Comparison of ENCODE assay signal across 14 cellular contexts in the genomic region with DNA sequence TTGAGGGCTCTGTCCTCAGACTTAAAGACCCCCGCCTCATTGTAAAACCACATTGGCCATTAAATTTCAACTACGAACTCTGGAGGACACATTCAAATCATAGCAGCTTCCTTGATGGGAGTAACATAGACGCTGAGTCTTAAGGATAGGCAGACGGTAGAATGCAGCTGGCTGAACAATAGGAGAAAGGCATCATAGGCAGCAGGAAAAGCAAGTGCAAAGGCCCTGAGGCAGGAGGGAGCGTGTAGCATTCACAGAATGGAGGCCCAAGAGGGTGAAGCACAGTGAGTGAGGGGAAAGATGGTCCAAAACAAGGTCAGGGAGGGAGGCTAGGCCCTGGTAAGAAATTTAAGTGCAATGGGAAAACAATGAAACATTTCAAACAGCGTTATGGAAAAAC. TPM values are rescaled to one million over a fixed set of nuclear protein-coding genes. Genes with fewer than 3 reads are reported as not detected.
DNase-seq lines count a peak whose midpoint lies in the region; ATAC-seq and TF ChIP-seq lines count a peak whose summit lies in the region.
"Had no signal": no experiment of that assay in that cellular context is flagged by ENCODE, and none has a peak within 500 bp of the region (broad histone marks: within the 10 kb centered on the region; RNA-seq: fewer than 3 reads in every experiment).

No MANE protein-coding gene starts in this region.

- H3K27ac ChIP-seq in mesenchymal stem cell (ENCODE audit: low read length, poor library complexity, severe bottlenecking), result no peak overlapping the region
- H3K27ac ChIP-seq: BLaER1, SJSA1 had no signal

- no peak overlapping the region for H2AK5ac ChIP-seq in mesenchymal stem cell (ENCODE audit: low read length, severe bottlenecking)

- H3K4me1 Mint-ChIP-seq in activated CD8-positive, alpha-beta T cell treated with anti-CD3 and anti-CD28 coated beads, Interleukin-2, amount 10 ng/mL, durations not matched to agents 7 days and 5 days (ENCODE audit: low read depth), result no peaks in the 10 kb centered on the region
- H3K4me1 Mint-ChIP-seq in activated CD8-positive, alpha-beta T cell treated with anti-CD3 and anti-CD28 coated beads for 36 hours (ENCODE audit: low read depth), result no peaks in the 10 kb centered on the region
- H3K4me1 Mint-ChIP-seq in stimulated activated naive CD8-positive, alpha-beta T cell treated with anti-CD3 and anti-CD28 coated beads, Interleukin-15, amount 100 ng/mL, for 72 hours, result no peaks in the 10 kb centered on the region

- H2BK12ac ChIP-seq in mesenchymal stem cell (ENCODE audit: low read length in 2 of 2), result no peak overlapping the region

- H3K9ac ChIP-seq in Loucy (ENCODE audit: low read depth, low read length, poor library complexity, severe bottlenecking), result no peak overlapping the region
- H3K9ac ChIP-seq in mesenchymal stem cell (ENCODE audit: low read length), result no peak overlapping the region
- H3K9ac ChIP-seq: BLaER1 had no signal

- H3K79me2 ChIP-seq in Loucy (ENCODE audit: insufficient read depth, low read length), result no peaks in the 10 kb centered on the region

- H3K9me3 ChIP-seq in Loucy (ENCODE audit: insufficient read depth, low read depth, low read length) (no peaks in the 10 kb centered on the region), mesenchymal stem cell (ENCODE audit: control insufficient read depth, low read length) (no peaks in the 10 kb centered on the region)
- H3K9me3 ChIP-seq: BLaER1, HAP-1, SJSA1 had no signal

- H4K8ac ChIP-seq in mesenchymal stem cell (ENCODE audit: low read length), result peak overlapping the region; percentile 56

- no peak overlapping the region for H3K4me3 ChIP-seq in Loucy (ENCODE audit: low read length, poor library complexity, severe bottlenecking)
- no peak overlapping the region for H3K4me3 ChIP-seq in mesenchymal stem cell (ENCODE audit: insufficient read depth in 1 of 2, low read depth in 1 of 2, low read length in 2 of 2)
- H3K4me3 ChIP-seq: BLaER1, HAP-1, SJSA1 had no signal

- no peaks in the 10 kb centered on the region for H3K4me1 ChIP-seq in Loucy (ENCODE audit: insufficient read depth, low read length, poor library complexity, severe bottlenecking)
- peaks cover 2% of the 10 kb centered on the region for H3K4me1 ChIP-seq in mesenchymal stem cell (ENCODE audit: control insufficient read depth, insufficient read depth, low read depth, low read length)
- H3K4me1 ChIP-seq: BLaER1, HAP-1, SJSA1 had no signal

- no peaks in the 10 kb centered on the region for H3K36me3 ChIP-seq in Loucy (ENCODE audit: insufficient read depth, low read length)
- H3K36me3 ChIP-seq in mesenchymal stem cell (ENCODE audit: control insufficient read depth in 1 of 2, insufficient read depth in 2 of 2, low read depth in 1 of 2, low read length in 2 of 2), result no peaks in the 10 kb centered on the region
- H3K36me3 ChIP-seq: BLaER1, HAP-1, SJSA1 had no signal

- no peak overlapping the region for H3K4me2 ChIP-seq in Loucy (ENCODE audit: low read depth, low read length, poor library complexity, severe bottlenecking)
- H3K4me2 ChIP-seq in mesenchymal stem cell (ENCODE audit: low read length, poor library complexity, severe bottlenecking), result no peak overlapping the region
- H3K4me2 ChIP-seq: BLaER1 had no signal

- 90% methylated on average over 5 of the region's 6 CpGs for WGBS in mesenchymal stem cell

- ATAC-seq in activated CD8-positive, alpha-beta T cell treated with anti-CD3 and anti-CD28 coated beads, Interleukin-2, amount 10 ng/mL, durations not matched to agents 7 days and 5 days, result peak; percentile 23
- no peak for ATAC-seq in activated CD8-positive, alpha-beta T cell treated with anti-CD3 and anti-CD28 coated beads for 36 hours
- peak; percentile 9 for ATAC-seq in HG02759 (IDR thresholded peaks at IDR 0.05; ENCODE audit: unreplicated experiment)
- ATAC-seq in stimulated activated naive CD8-positive, alpha-beta T cell treated with anti-CD3 and anti-CD28 coated beads, Interleukin-15, amount 100 ng/mL, for 72 hours, result no peak

- H4K20me1 ChIP-seq in Loucy (ENCODE audit: insufficient read depth, low read length, poor library complexity, severe bottlenecking), result no peaks in the 10 kb centered on the region
- H4K20me1 ChIP-seq: BLaER1 had no signal

- H2BK120ac ChIP-seq in mesenchymal stem cell (ENCODE audit: low read depth, low read length), result no peak overlapping the region

- H2BK15ac ChIP-seq in mesenchymal stem cell (ENCODE audit: low read depth, poor library complexity, severe bottlenecking), result no peak overlapping the region

- H2AFZ ChIP-seq in Loucy (ENCODE audit: low read length) (peak overlapping the region; percentile 55), mesenchymal stem cell (ENCODE audit: low read depth, low read length) (no peak overlapping the region)

- CTCF ChIA-PET in activated CD8-positive, alpha-beta T cell treated with anti-CD3 and anti-CD28 coated beads, Interleukin-2, amount 10 ng/mL, durations not matched to agents 7 days and 5 days (lab: Charles Lee), result interaction anchor here (0.8 to 5.5 kb wide), 17 partner anchors 10 to 448 kb away, joined by 3 to 91 read pairs (median 5); a partner anchor contains a TSS
- CTCF ChIA-PET in activated CD8-positive, alpha-beta T cell treated with anti-CD3 and anti-CD28 coated beads for 36 hours (lab: Charles Lee), result interaction anchor here (0.6 to 5.5 kb wide), 26 partner anchors 10 to 619 kb away, joined by 3 to 130 read pairs (median 5); a partner anchor contains a TSS

- H3K79me1 ChIP-seq in mesenchymal stem cell (replicated peaks; ENCODE audit: low read length, poor library complexity, severe bottlenecking), result no peaks in the 10 kb centered on the region

- no peaks in the 10 kb centered on the region for H3F3A ChIP-seq in Loucy (ENCODE audit: low read depth)

- in situ Hi-C loops in GM13976 (cut with MboI; ENCODE audit: low sequenced_read_pairs, unreplicated experiment), result loop anchor here (5.0 to 25.0 kb wide), 3 partner anchors 97 to 637 kb away; no protein-coding TSS in a partner anchor

- H3K9me3 Mint-ChIP-seq in activated CD8-positive, alpha-beta T cell treated with anti-CD3 and anti-CD28 coated beads, Interleukin-2, amount 10 ng/mL, durations not matched to agents 7 days and 5 days (ENCODE audit: insufficient read depth), result no peaks in the 10 kb centered on the region
- H3K9me3 Mint-ChIP-seq in activated CD8-positive, alpha-beta T cell treated with anti-CD3 and anti-CD28 coated beads for 36 hours, result no peaks in the 10 kb centered on the region
- no peaks in the 10 kb centered on the region for H3K9me3 Mint-ChIP-seq in stimulated activated naive CD8-positive, alpha-beta T cell treated with anti-CD3 and anti-CD28 coated beads, Interleukin-15, amount 100 ng/mL, for 72 hours
- H3K9me3 Mint-ChIP-seq: CD8-positive, alpha-beta T cell had no signal

- intact Hi-C loops in activated CD8-positive, alpha-beta T cell treated with anti-CD3 and anti-CD28 coated beads for 36 hours (cut with micrococcal nuclease), result loop anchor here (2.0 kb wide), 1 partner anchor 102 kb away; no protein-coding TSS in a partner anchor

- no peak overlapping the region for H2BK5ac ChIP-seq in mesenchymal stem cell (ENCODE audit: low read depth, low read length, poor library complexity, severe bottlenecking)

- no peak overlapping the region for H3K27ac Mint-ChIP-seq in activated CD8-positive, alpha-beta T cell treated with anti-CD3 and anti-CD28 coated beads, Interleukin-2, amount 10 ng/mL, durations not matched to agents 7 days and 5 days
- no peak overlapping the region for H3K27ac Mint-ChIP-seq in activated CD8-positive, alpha-beta T cell treated with anti-CD3 and anti-CD28 coated beads for 36 hours
- no peak overlapping the region for H3K27ac Mint-ChIP-seq in stimulated activated naive CD8-positive, alpha-beta T cell treated with anti-CD3 and anti-CD28 coated beads, Interleukin-15, amount 100 ng/mL, for 72 hours
- H3K27ac Mint-ChIP-seq: CD8-positive, alpha-beta T cell had no signal

- no peaks in the 10 kb centered on the region for H3K9me2 ChIP-seq in Loucy (replicated peaks; ENCODE audit: low read depth, low read length)

- H4K91ac ChIP-seq in mesenchymal stem cell (ENCODE audit: low read length), result no peak overlapping the region

- H3K23ac ChIP-seq in mesenchymal stem cell (ENCODE audit: low read length in 2 of 2), result no peak overlapping the region

- H3K4ac ChIP-seq in mesenchymal stem cell (ENCODE audit: low read depth in 1 of 2, low read length in 2 of 2), result no peak overlapping the region

- TF ChIP-seq CTCF in activated CD8-positive, alpha-beta T cell treated with anti-CD3 and anti-CD28 coated beads for 36 hours (IDR thresholded peaks at IDR 0.05), result no peak
- TF ChIP-seq CTCF in Loucy (conservative IDR thresholded peaks at IDR 0.05; ENCODE audit: low read length), result no peak
- no peak for TF ChIP-seq CTCF in GM13976 (IDR thresholded peaks at IDR 0.05; ENCODE audit: borderline replicate concordance, control extremely low read depth, extremely low read depth, insufficient read depth, missing control alignments)

- H3K4me3 Mint-ChIP-seq in activated CD8-positive, alpha-beta T cell treated with anti-CD3 and anti-CD28 coated beads, Interleukin-2, amount 10 ng/mL, durations not matched to agents 7 days and 5 days, result no peak overlapping the region
- H3K4me3 Mint-ChIP-seq in activated CD8-positive, alpha-beta T cell treated with anti-CD3 and anti-CD28 coated beads for 36 hours, result no peak overlapping the region
- no peak overlapping the region for H3K4me3 Mint-ChIP-seq in stimulated activated naive CD8-positive, alpha-beta T cell treated with anti-CD3 and anti-CD28 coated beads, Interleukin-15, amount 100 ng/mL, for 72 hours
- H3K4me3 Mint-ChIP-seq: CD8-positive, alpha-beta T cell had no signal

- H3K27me3 ChIP-seq in Loucy (ENCODE audit: insufficient read depth, low read length, poor library complexity, severe bottlenecking) (no peaks in the 10 kb centered on the region), mesenchymal stem cell (ENCODE audit: control insufficient read depth in 1 of 2, insufficient read depth in 1 of 2, low read length in 2 of 2) (peaks cover 0 to 3% of the 10 kb centered on the region in 2 experiments)
- H3K27me3 ChIP-seq: BLaER1, SJSA1 had no signal

- no peak for DNase-seq in activated CD8-positive, alpha-beta T cell treated with anti-CD3 and anti-CD28 coated beads, Interleukin-2, amount 10 ng/mL, durations not matched to agents 7 days and 5 days
- DNase-seq in activated CD8-positive, alpha-beta T cell treated with anti-CD3 and anti-CD28 coated beads for 36 hours, result no peak
- DNase-seq in mesenchymal stem cell (no peak), GM13976 (ENCODE audit: low spot score) (no peak), cerebellar cortex (ENCODE audit: low spot score) (no peak)
- DNase-seq in stimulated activated naive CD8-positive, alpha-beta T cell treated with anti-CD3 and anti-CD28 coated beads, Interleukin-15, amount 100 ng/mL, for 72 hours, result no peak
- DNase-seq: 8988T, NCI-H510A had no signal

- peaks cover 12% of the 10 kb centered on the region for H3K27me3 Mint-ChIP-seq in activated CD8-positive, alpha-beta T cell treated with anti-CD3 and anti-CD28 coated beads, Interleukin-2, amount 10 ng/mL, durations not matched to agents 7 days and 5 days (ENCODE audit: low read depth)
- peaks cover 3% of the 10 kb centered on the region for H3K27me3 Mint-ChIP-seq in activated CD8-positive, alpha-beta T cell treated with anti-CD3 and anti-CD28 coated beads for 36 hours
- no peaks in the 10 kb centered on the region for H3K27me3 Mint-ChIP-seq in stimulated activated naive CD8-positive, alpha-beta T cell treated with anti-CD3 and anti-CD28 coated beads, Interleukin-15, amount 100 ng/mL, for 72 hours

- no peak overlapping the region for H3K18ac ChIP-seq in mesenchymal stem cell (ENCODE audit: low read depth in 1 of 2, low read length in 2 of 2)

- no peak overlapping the region for H3K14ac ChIP-seq in mesenchymal stem cell (ENCODE audit: low read length in 2 of 2)

- POLR2A ChIA-PET in activated CD8-positive, alpha-beta T cell treated with anti-CD3 and anti-CD28 coated beads, Interleukin-2, amount 10 ng/mL, durations not matched to agents 7 days and 5 days (lab: Charles Lee), result no interaction called here
- POLR2A ChIA-PET in activated CD8-positive, alpha-beta T cell treated with anti-CD3 and anti-CD28 coated beads for 36 hours (lab: Charles Lee), result interaction anchor here (0.7 to 2.0 kb wide), 2 partner anchors 8 to 93 kb away, joined by 3 to 6 read pairs; no protein-coding TSS in a partner anchor

- H3K36me3 Mint-ChIP-seq in activated CD8-positive, alpha-beta T cell treated with anti-CD3 and anti-CD28 coated beads, Interleukin-2, amount 10 ng/mL, durations not matched to agents 7 days and 5 days (ENCODE audit: low read depth), result no peaks in the 10 kb centered on the region
- H3K36me3 Mint-ChIP-seq in activated CD8-positive, alpha-beta T cell treated with anti-CD3 and anti-CD28 coated beads for 36 hours (ENCODE audit: low read depth), result no peaks in the 10 kb centered on the region
- H3K36me3 Mint-ChIP-seq: CD8-positive, alpha-beta T cell had no signal

RNA-seq across cellular contexts. Expression of a gene that starts 8.6 kb away (rescaled TPM):
- total RNA-seq in activated CD8-positive, alpha-beta T cell treated with anti-CD3 and anti-CD28 coated beads, Interleukin-2, amount 10 ng/mL, durations not matched to agents 7 days and 5 days, result 10 to 100 TPM; 22.2 to 24.5 TPM
- 10 to 100 TPM; 31.1 to 37.4 TPM for total RNA-seq in activated CD8-positive, alpha-beta T cell treated with anti-CD3 and anti-CD28 coated beads for 36 hours
- polyA plus RNA-seq in mesenchymal stem cell (2013, experiment 1 of 2), result 75.4 TPM
- polyA plus RNA-seq in mesenchymal stem cell (2013, experiment 2 of 2), result 70.5 TPM

RNA-seq across cellular contexts. Expression of a gene that starts 25.5 kb away (rescaled TPM):
- not detected for total RNA-seq in activated CD8-positive, alpha-beta T cell treated with anti-CD3 and anti-CD28 coated beads, Interleukin-2, amount 10 ng/mL, durations not matched to agents 7 days and 5 days
- total RNA-seq in activated CD8-positive, alpha-beta T cell treated with anti-CD3 and anti-CD28 coated beads for 36 hours, result not detected
- not detected for polyA plus RNA-seq in mesenchymal stem cell (2013, experiment 1 of 2)
- not detected for polyA plus RNA-seq in mesenchymal stem cell (2013, experiment 2 of 2)
- total RNA-seq: CD8-positive, alpha-beta T cell; SJSA1 had no signal

Comparison
In these comparisons a context has a peak if more than half of its experiments do, and no peak if none do; other contexts are left out.
1. ATAC-seq: peak in activated CD8-positive, alpha-beta T cell treated with anti-CD3 and anti-CD28 coated beads, Interleukin-2, amount 10 ng/mL, durations not matched to agents 7 days and 5 days (single experiment) and HG02759 (single experiment); none in activated CD8-positive, alpha-beta T cell treated with anti-CD3 and anti-CD28 coated beads for 36 hours (single experiment) and stimulated activated naive CD8-positive, alpha-beta T cell treated with anti-CD3 and anti-CD28 coated beads, Interleukin-15, amount 100 ng/mL, for 72 hours (single experiment).